Comparison of ENCODE assay signal across 21 cellular contexts in the genomic region with DNA sequence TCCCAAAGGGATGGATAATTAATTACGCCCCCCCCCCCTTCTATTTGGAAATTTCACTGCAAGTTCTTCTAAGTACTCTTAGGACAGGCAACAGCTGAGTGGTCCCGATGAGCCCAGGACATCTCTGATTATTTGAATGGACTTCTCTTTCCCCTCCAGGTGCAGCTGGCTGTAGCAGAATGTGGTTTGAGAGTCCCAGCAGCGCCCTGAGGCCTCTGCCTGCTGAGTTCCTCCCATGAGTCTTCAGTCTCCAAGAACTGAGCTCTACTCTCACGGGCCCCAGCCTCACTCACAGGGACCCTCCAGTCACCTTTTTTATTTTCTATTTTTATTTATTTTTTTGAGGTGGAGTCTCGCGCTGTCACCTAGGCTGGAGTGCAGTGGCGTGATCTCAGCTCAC.
"Had no signal": no experiment of that assay in that cellular context is flagged by ENCODE, and none has a peak within 500 bp of the region (broad histone marks: within the 10 kb centered on the region; RNA-seq: fewer than 3 reads in every experiment).

No MANE protein-coding gene starts in this region.

- H3K9me3 ChIP-seq: neutrophil, right lobe of liver, stomach, testis, upper lobe of right lung had no signal

- H3K36me3 ChIP-seq: neutrophil, right lobe of liver, stomach, upper lobe of right lung had no signal

- H3K4me3 ChIP-seq: hepatocyte, right lobe of liver, smooth muscle cell, stomach, upper lobe of right lung had no signal

- H3K79me2 ChIP-seq: hepatocyte, parathyroid adenoma had no signal

- H3K9me3 Mint-ChIP-seq: activated CD4-positive, alpha-beta memory T cell treated with anti-CD3 and anti-CD28 coated beads, Interleukin-2, amount 10 ng/mL, durations not matched to agents 7 days and 5 days; activated naive CD8-positive, alpha-beta T cell treated with anti-CD3 and anti-CD28 coated beads for 36 hours; naive thymus-derived CD8-positive, alpha-beta T cell had no signal

- H3K27ac Mint-ChIP-seq: activated CD4-positive, alpha-beta memory T cell treated with anti-CD3 and anti-CD28 coated beads, Interleukin-2, amount 10 ng/mL, durations not matched to agents 7 days and 5 days; activated CD8-positive, alpha-beta memory T cell treated with anti-CD3 and anti-CD28 coated beads, Interleukin-2, amount 10 ng/mL, durations not matched to agents 7 days and 5 days; activated naive CD8-positive, alpha-beta T cell treated with anti-CD3 and anti-CD28 coated beads for 36 hours; naive thymus-derived CD8-positive, alpha-beta T cell; WTC11 had no signal

- H3K9ac ChIP-seq: parathyroid adenoma had no signal

- H3K4me2 ChIP-seq: hepatocyte, smooth muscle cell had no signal

- H3K4me3 Mint-ChIP-seq: activated CD4-positive, alpha-beta memory T cell treated with anti-CD3 and anti-CD28 coated beads, Interleukin-2, amount 10 ng/mL, durations not matched to agents 7 days and 5 days; activated CD8-positive, alpha-beta memory T cell treated with anti-CD3 and anti-CD28 coated beads, Interleukin-2, amount 10 ng/mL, durations not matched to agents 7 days and 5 days; activated naive CD8-positive, alpha-beta T cell treated with anti-CD3 and anti-CD28 coated beads for 36 hours; brain; naive thymus-derived CD8-positive, alpha-beta T cell; WTC11 had no signal

- H3K27ac ChIP-seq: hepatocyte, neutrophil, parathyroid adenoma, right lobe of liver, upper lobe of right lung had no signal

- H3K27me3 Mint-ChIP-seq: activated CD8-positive, alpha-beta memory T cell treated with anti-CD3 and anti-CD28 coated beads, Interleukin-2, amount 10 ng/mL, durations not matched to agents 7 days and 5 days; activated naive CD8-positive, alpha-beta T cell treated with anti-CD3 and anti-CD28 coated beads for 36 hours; brain; naive thymus-derived CD8-positive, alpha-beta T cell had no signal

- H3K4me1 ChIP-seq: parathyroid adenoma, right lobe of liver, testis had no signal

- DNase-seq: activated CD4-positive, alpha-beta memory T cell treated with anti-CD3 and anti-CD28 coated beads, Interleukin-2, amount 10 ng/mL, durations not matched to agents 7 days and 5 days; activated CD4-positive, alpha-beta T cell treated with anti-CD3 and anti-CD28 coated beads for 48 hours; activated CD8-positive, alpha-beta memory T cell treated with anti-CD3 and anti-CD28 coated beads, Interleukin-2, amount 10 ng/mL, durations not matched to agents 7 days and 5 days; activated naive CD4-positive, alpha-beta T cell; activated naive CD8-positive, alpha-beta T cell treated with anti-CD3 and anti-CD28 coated beads for 36 hours; amniotic stem cell; dorsolateral prefrontal cortex; left cardiac atrium; mesendoderm; naive thymus-derived CD8-positive, alpha-beta T cell; right lobe of liver; stimulated activated CD4-positive, alpha-beta T cell treated with anti-CD3 and anti-CD28 coated beads, Interleukin-4, amount 100 ng/mL, for 1 hour; stomach; upper lobe of right lung had no signal

- H3K27me3 ChIP-seq: hepatocyte, right lobe of liver, testis, upper lobe of right lung had no signal

- H3K36me3 Mint-ChIP-seq: activated naive CD8-positive, alpha-beta T cell treated with anti-CD3 and anti-CD28 coated beads for 36 hours; brain; WTC11 had no signal

- ATAC-seq: activated CD8-positive, alpha-beta memory T cell treated with anti-CD3 and anti-CD28 coated beads, Interleukin-2, amount 10 ng/mL, durations not matched to agents 7 days and 5 days; left cardiac atrium; naive thymus-derived CD8-positive, alpha-beta T cell; right lobe of liver; upper lobe of right lung had no signal

- H2AFZ ChIP-seq: hepatocyte, parathyroid adenoma had no signal
